Comparison of ENCODE assay signal across 10 cellular contexts in genomic region chr10:124145109-124145860, GRCh38. TPM values are rescaled to one million over a fixed set of nuclear protein-coding genes. Genes with fewer than 3 reads are reported as not detected.
DNase-seq lines count a peak whose midpoint lies in the region; ATAC-seq and TF ChIP-seq lines count a peak whose summit lies in the region.
"Had no signal": no experiment of that assay in that cellular context is flagged by ENCODE, and none has a peak within 500 bp of the region (broad histone marks: within the 10 kb centered on the region; RNA-seq: fewer than 3 reads in every experiment).

No MANE protein-coding gene starts in this region.

- peaks cover 0 to 3% of the 10 kb centered on the region in 2 donors for H3K27me3 Mint-ChIP-seq in natural killer cell (ENCODE audit: low read depth in 2 of 2)

- DNase-seq in Ammon's horn (ENCODE audit: low spot score): peak; percentile 56
- DNase-seq in NOMO-1 treated with DMSO at 0.1 percent for 48 hours (lab: John Stamatoyannopoulos, UW; ENCODE audit: unreplicated experiment): peak; percentile 92
- peak; percentile 42 for DNase-seq in fibroblast of peridontal ligament (ENCODE audit: extremely low read depth)
- DNase-seq in natural killer cell: no peak
- no peak for DNase-seq in effector CD4-positive, alpha-beta T cell
- DNase-seq in NCI-H526 (lab: John Stamatoyannopoulos, UW): no peak
- no peak for DNase-seq in NCI-H2171 (lab: John Stamatoyannopoulos, UW)
- DNase-seq: kidney glomerular epithelial cell, SJCRH30 had no signal

- peak overlapping the region; percentile 21 for H3K4me3 Mint-ChIP-seq in natural killer cell

- H3K36me3 Mint-ChIP-seq in natural killer cell: no peaks in the 10 kb centered on the region

- ATAC-seq in natural killer cell: peak; percentile 70 to 83 (median 70)
- no peak for ATAC-seq in HG02852 (IDR thresholded peaks at IDR 0.05; ENCODE audit: unreplicated experiment)

- H3K4me1 Mint-ChIP-seq in natural killer cell: peaks cover 0 to 14% of the 10 kb centered on the region in 2 donors

- intact Hi-C loops in natural killer cell (cut with micrococcal nuclease): no loop called here

- peak overlapping the region in 1 of 2 donors; percentile 0 for H3K27ac Mint-ChIP-seq in natural killer cell

- TF ChIP-seq CTCF in natural killer cell (IDR thresholded peaks at IDR 0.05): no peak

- H3K9me3 Mint-ChIP-seq in natural killer cell: no peaks in the 10 kb centered on the region

RNA-seq across cellular contexts. Expression of gene CHST15, which starts 51.9 kb away (rescaled TPM):
- total RNA-seq in natural killer cell: 10 to 100 TPM in 1 of 3 donors, 1 to 10 TPM in 2; 1.9 to 11.9 (median 8.7) TPM

Comparison
In these comparisons a context has a peak if more than half of its experiments do, and no peak if none do; other contexts are left out.
1. DNase-seq: peak in Ammon's horn (single experiment), NOMO-1 treated with DMSO at 0.1 percent for 48 hours (single experiment) and fibroblast of peridontal ligament (single experiment); none in natural killer cell (single experiment), effector CD4-positive, alpha-beta T cell (single experiment), NCI-H526 (0 of 2) and NCI-H2171 (single experiment).